In the genomic region with DNA sequence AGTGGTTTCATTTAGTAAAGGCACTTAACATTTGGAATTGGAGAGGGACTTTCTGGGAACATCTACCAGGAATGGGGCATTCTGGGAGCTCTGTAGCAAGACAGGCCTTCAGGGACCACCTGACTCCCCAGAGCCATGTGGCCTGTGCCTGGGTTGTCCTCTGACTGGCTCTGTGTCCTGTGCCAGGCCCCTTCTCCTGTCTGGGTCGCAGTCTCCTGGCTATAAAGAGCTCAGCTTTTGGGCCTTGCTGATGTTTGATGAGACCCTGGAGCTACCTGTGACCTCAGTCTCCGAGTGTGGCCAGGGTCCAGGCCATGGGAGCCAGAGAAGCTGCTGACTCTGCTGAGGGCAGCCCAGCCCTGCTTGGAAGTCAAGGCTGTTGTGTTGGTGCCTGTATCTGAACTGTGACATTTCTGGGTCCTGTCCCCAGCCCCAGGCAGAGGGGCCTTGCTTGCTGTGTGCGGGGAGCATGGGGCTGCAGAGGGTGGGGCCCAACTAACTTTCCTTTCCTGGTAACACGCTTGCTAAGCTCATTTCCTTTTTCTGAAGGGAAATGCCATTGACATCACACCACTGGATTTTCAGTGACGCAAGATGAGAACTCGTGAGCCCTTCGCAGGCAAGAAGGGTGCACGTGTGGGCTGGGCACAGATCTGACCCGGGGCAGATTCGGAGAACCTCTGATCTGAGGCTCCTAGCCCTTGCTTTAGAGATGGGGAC, we compare ENCODE assay signal across 2 cellular contexts.
TF ChIP-seq lines count a peak whose summit lies in the region.

No MANE protein-coding gene starts in this region.

TF ChIP-seq in GM12878, 131 proteins besides CTCF, POLR2A, EP300 and RAD21 (continued from another document and continues in another):
- TF ChIP-seq RBBP5 (conservative IDR thresholded peaks at IDR 0.05) (no peak), CHD4 (IDR thresholded peaks at IDR 0.05) (no peak), RB1 (IDR thresholded peaks at IDR 0.05; ENCODE audit: borderline replicate concordance) (no peak), CHD1 (IDR thresholded peaks at IDR 0.05; ENCODE audit: low read depth, low read length) (no peak), YBX1 (IDR thresholded peaks at IDR 0.05) (no peak), ZNF24 (IDR thresholded peaks at IDR 0.05) (no peak), PAX5 (IDR thresholded peaks at IDR 0.05; ENCODE audit: borderline replicate concordance, low read depth, low read length) (peak; percentile 44; the same call in 1 of the 2 replicates), MEF2A (IDR thresholded peaks at IDR 0.05; ENCODE audit: insufficient read depth, low read depth, low read length) (no peak), ZNF274 (IDR thresholded peaks at IDR 0.05; ENCODE audit: insufficient read depth, insufficient read length) (no peak), GABPA (IDR thresholded peaks at IDR 0.05; ENCODE audit: low read depth) (peak; percentile 44; the same call in 1 of the 2 replicates), NR2F1 (conservative IDR thresholded peaks at IDR 0.05) (0 out of 2 replicates have a peak, but pooled peaks have one; percentile 30), TCF3 (IDR thresholded peaks at IDR 0.05; ENCODE audit: borderline replicate concordance, insufficient read depth, low read depth, low read length) (no peak), ESRRA (IDR thresholded peaks at IDR 0.05; ENCODE audit: low read length) (no peak), ZZZ3 (IDR thresholded peaks at IDR 0.05; ENCODE audit: control insufficient read depth, insufficient read length, low read depth) (no peak), SREBF2 (IDR thresholded peaks at IDR 0.05; ENCODE audit: low read length) (no peak), TBL1XR1 (IDR thresholded peaks at IDR 0.05; ENCODE audit: low read depth, low read length) (no peak)
- TF ChIP-seq, protein P1, sequence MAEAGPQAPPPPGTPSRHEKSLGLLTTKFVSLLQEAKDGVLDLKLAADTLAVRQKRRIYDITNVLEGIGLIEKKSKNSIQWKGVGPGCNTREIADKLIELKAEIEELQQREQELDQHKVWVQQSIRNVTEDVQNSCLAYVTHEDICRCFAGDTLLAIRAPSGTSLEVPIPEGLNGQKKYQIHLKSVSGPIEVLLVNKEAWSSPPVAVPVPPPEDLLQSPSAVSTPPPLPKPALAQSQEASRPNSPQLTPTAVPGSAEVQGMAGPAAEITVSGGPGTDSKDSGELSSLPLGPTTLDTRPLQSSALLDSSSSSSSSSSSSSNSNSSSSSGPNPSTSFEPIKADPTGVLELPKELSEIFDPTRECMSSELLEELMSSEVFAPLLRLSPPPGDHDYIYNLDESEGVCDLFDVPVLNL (IDR thresholded peaks at IDR 0.05; ENCODE audit: low read depth, low read length), result no peak
- TF ChIP-seq, protein P2, sequence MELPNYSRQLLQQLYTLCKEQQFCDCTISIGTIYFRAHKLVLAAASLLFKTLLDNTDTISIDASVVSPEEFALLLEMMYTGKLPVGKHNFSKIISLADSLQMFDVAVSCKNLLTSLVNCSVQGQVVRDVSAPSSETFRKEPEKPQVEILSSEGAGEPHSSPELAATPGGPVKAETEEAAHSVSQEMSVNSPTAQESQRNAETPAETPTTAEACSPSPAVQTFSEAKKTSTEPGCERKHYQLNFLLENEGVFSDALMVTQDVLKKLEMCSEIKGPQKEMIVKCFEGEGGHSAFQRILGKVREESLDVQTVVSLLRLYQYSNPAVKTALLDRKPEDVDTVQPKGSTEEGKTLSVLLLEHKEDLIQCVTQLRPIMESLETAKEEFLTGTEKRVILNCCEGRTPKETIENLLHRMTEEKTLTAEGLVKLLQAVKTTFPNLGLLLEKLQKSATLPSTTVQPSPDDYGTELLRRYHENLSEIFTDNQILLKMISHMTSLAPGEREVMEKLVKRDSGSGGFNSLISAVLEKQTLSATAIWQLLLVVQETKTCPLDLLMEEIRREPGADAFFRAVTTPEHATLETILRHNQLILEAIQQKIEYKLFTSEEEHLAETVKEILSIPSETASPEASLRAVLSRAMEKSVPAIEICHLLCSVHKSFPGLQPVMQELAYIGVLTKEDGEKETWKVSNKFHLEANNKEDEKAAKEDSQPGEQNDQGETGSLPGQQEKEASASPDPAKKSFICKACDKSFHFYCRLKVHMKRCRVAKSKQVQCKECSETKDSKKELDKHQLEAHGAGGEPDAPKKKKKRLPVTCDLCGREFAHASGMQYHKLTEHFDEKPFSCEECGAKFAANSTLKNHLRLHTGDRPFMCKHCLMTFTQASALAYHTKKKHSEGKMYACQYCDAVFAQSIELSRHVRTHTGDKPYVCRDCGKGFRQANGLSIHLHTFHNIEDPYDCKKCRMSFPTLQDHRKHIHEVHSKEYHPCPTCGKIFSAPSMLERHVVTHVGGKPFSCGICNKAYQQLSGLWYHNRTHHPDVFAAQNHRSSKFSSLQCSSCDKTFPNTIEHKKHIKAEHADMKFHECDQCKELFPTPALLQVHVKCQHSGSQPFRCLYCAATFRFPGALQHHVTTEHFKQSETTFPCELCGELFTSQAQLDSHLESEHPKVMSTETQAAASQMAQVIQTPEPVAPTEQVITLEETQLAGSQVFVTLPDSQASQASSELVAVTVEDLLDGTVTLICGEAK (IDR thresholded peaks at IDR 0.05; ENCODE audit: borderline replicate concordance), result no peak
- TF ChIP-seq, protein P3, sequence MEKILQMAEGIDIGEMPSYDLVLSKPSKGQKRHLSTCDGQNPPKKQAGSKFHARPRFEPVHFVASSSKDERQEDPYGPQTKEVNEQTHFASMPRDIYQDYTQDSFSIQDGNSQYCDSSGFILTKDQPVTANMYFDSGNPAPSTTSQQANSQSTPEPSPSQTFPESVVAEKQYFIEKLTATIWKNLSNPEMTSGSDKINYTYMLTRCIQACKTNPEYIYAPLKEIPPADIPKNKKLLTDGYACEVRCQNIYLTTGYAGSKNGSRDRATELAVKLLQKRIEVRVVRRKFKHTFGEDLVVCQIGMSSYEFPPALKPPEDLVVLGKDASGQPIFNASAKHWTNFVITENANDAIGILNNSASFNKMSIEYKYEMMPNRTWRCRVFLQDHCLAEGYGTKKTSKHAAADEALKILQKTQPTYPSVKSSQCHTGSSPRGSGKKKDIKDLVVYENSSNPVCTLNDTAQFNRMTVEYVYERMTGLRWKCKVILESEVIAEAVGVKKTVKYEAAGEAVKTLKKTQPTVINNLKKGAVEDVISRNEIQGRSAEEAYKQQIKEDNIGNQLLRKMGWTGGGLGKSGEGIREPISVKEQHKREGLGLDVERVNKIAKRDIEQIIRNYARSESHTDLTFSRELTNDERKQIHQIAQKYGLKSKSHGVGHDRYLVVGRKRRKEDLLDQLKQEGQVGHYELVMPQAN (conservative IDR thresholded peaks at IDR 0.05), result no peak
- TF ChIP-seq, protein P4, sequence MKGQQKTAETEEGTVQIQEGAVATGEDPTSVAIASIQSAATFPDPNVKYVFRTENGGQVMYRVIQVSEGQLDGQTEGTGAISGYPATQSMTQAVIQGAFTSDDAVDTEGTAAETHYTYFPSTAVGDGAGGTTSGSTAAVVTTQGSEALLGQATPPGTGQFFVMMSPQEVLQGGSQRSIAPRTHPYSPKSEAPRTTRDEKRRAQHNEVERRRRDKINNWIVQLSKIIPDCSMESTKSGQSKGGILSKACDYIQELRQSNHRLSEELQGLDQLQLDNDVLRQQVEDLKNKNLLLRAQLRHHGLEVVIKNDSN (IDR thresholded peaks at IDR 0.05; ENCODE audit: borderline replicate concordance, extremely low read length, insufficient read depth, low read depth, low read length), result no peak

TF ChIP-seq in liver, 16 proteins besides CTCF, POLR2A, EP300 and RAD21 (continued from another document):
- TF ChIP-seq HNF4G (IDR thresholded peaks at IDR 0.05) (no peak), YY1 (IDR thresholded peaks at IDR 0.05) (no peak), RXRA (IDR thresholded peaks at IDR 0.05) (peak in 1 of 2 donors; percentile 20)
- TF ChIP-seq, protein P5, sequence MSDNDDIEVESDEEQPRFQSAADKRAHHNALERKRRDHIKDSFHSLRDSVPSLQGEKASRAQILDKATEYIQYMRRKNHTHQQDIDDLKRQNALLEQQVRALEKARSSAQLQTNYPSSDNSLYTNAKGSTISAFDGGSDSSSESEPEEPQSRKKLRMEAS (IDR thresholded peaks at IDR 0.05), result peak; percentile 38
